ENCODE assay signal across 9 cellular contexts in genomic region chr2:45833968-45834344, GRCh38.
DNase-seq lines count a peak whose midpoint lies in the region; ATAC-seq and TF ChIP-seq lines count a peak whose summit lies in the region.
"Had no signal": no experiment of that assay in that cellular context is flagged by ENCODE, and none has a peak within 500 bp of the region (broad histone marks: within the 10 kb centered on the region; RNA-seq: fewer than 3 reads in every experiment).

No MANE protein-coding gene starts in this region.

- H3K36me3 Mint-ChIP-seq in immature natural killer cell: peaks cover 7 to 16% (median 12%) of the 10 kb centered on the region in 3 donors

- H4K20me1 ChIP-seq in MM.1S (ENCODE audit: insufficient read depth, low read length): no peaks in the 10 kb centered on the region

- 40 to 52% (median 46%) methylated on average over 3 of the region's 3 CpGs for WGBS in spleen, 5 donors

- H3K9me3 ChIP-seq in MM.1S (replicated peaks; ENCODE audit: insufficient read depth, low read length) (no peaks in the 10 kb centered on the region), spleen (peaks cover 0 to 24% (median 20%) of the 10 kb centered on the region in 8 donors), ascending aorta (peaks cover 0 to 6% of the 10 kb centered on the region in 2 donors)

- ATAC-seq in GM19025 (IDR thresholded peaks at IDR 0.05; ENCODE audit: low read depth, unreplicated experiment): peak; percentile 69
- peak; percentile 61 for ATAC-seq in HG02763 (IDR thresholded peaks at IDR 0.05; ENCODE audit: unreplicated experiment)

- peaks cover 12 to 16% of the 10 kb centered on the region in 2 donors for H3K4me1 Mint-ChIP-seq in immature natural killer cell

- peak overlapping the region; percentile 4; the same call in 1 of the 2 replicates for H3K9ac ChIP-seq in MM.1S (ENCODE audit: low read length)

- peaks cover 3 to 20% (median 13%) of the 10 kb centered on the region in 6 donors for H3K9me3 Mint-ChIP-seq in immature natural killer cell

- H3K27ac ChIP-seq in MM.1S (ENCODE audit: low read length) (peak overlapping the region; percentile 41; the same call in 1 of the 2 replicates), spleen (peak overlapping the region in 5 of 8 donors; percentile 20 to 55 (median 51)), ascending aorta (no peak overlapping the region)

- peaks cover 41% of the 10 kb centered on the region for H3K4me1 ChIP-seq in MM.1S (ENCODE audit: low read length)
- peaks cover 12 to 62% (median 37%) of the 10 kb centered on the region in 6 donors for H3K4me1 ChIP-seq in spleen
- no peaks in the 10 kb centered on the region for H3K4me1 ChIP-seq in ascending aorta

- H3K27me3 Mint-ChIP-seq in immature natural killer cell (ENCODE audit: low read depth in 3 of 3): peaks cover 0 to 4% (median 1%) of the 10 kb centered on the region in 3 donors

- H3K4me3 ChIP-seq in MM.1S (ENCODE audit: low read length) (no peak overlapping the region), spleen (no peak overlapping the region), ascending aorta (no peak overlapping the region)

- TF ChIP-seq POLR2A in spleen (IDR thresholded peaks at IDR 0.05): no peak

- H3K36me3 ChIP-seq in MM.1S (replicated peaks; ENCODE audit: insufficient read depth, low read length) (no peaks in the 10 kb centered on the region), spleen (no peaks in the 10 kb centered on the region), ascending aorta (no peaks in the 10 kb centered on the region)

- no peak overlapping the region for H3K27ac Mint-ChIP-seq in immature natural killer cell
- H3K27ac Mint-ChIP-seq: dendritic cell treated with granulocyte-macrophage colony-stimulating factor and Interleukin-4, amounts not matched to agents 40 ng/mL and 50 ng/mL, for 4 days had no signal

- H3K79me2 ChIP-seq in MM.1S (ENCODE audit: low read length): no peaks in the 10 kb centered on the region

- intact Hi-C loops in spleen (cut with DNase I; ENCODE audit: low total_unique reads) (no loop called here), ascending aorta (cut with DNase I) (no loop called here)

- DNase-seq in MM.1S (peak; percentile 55), spleen (no peak), ascending aorta (ENCODE audit: low spot score in 2 of 2) (no peak), immature natural killer cell (no peak), NCI-H524 treated with DMSO at 0.1 percent for 48 hours (lab: John Stamatoyannopoulos, UW) (no peak)
- DNase-seq: NCI-H2081 had no signal

- TF ChIP-seq CTCF in MM.1S (IDR thresholded peaks at IDR 0.05; ENCODE audit: low read length) (no peak), spleen (IDR thresholded peaks at IDR 0.05 in 8 of 11, conservative IDR thresholded peaks at IDR 0.05 in 3 of 11) (no peak), ascending aorta (IDR thresholded peaks at IDR 0.05) (no peak)

- H3K4me3 Mint-ChIP-seq in immature natural killer cell: no peak overlapping the region
- H3K4me3 Mint-ChIP-seq: dendritic cell treated with granulocyte-macrophage colony-stimulating factor and Interleukin-4, amounts not matched to agents 40 ng/mL and 50 ng/mL, for 4 days had no signal

- peak overlapping the region; percentile 33; the same call in 1 of the 2 replicates for H3K4me2 ChIP-seq in MM.1S (ENCODE audit: low read depth, low read length)

- H3K27me3 ChIP-seq in MM.1S (replicated peaks; ENCODE audit: insufficient read depth, low read length): no peaks in the 10 kb centered on the region
- no peaks in the 10 kb centered on the region for H3K27me3 ChIP-seq in spleen (replicated peaks in 1 of 7)
- no peaks in the 10 kb centered on the region for H3K27me3 ChIP-seq in ascending aorta

- peaks cover 11% of the 10 kb centered on the region for H3F3A ChIP-seq in MM.1S (ENCODE audit: insufficient read depth, low read length)

- H2AFZ ChIP-seq in MM.1S (ENCODE audit: low read length): 0 out of 2 replicates have a peak overlapping the region, but pooled peaks have one; percentile 8

- H3K9me2 ChIP-seq in MM.1S (replicated peaks; ENCODE audit: insufficient read depth, low read length): no peaks in the 10 kb centered on the region

Comparison
In these comparisons a context has a peak if more than half of its experiments do, and no peak if none do; other contexts are left out.
1. H3K27ac ChIP-seq: peak in MM.1S (single experiment) and spleen (5 of 8); none in ascending aorta (0 of 2).